17 cellular contexts compared by ENCODE assay signal in genomic region chr17:56173958-56174357, GRCh38. TPM values are rescaled to one million over a fixed set of nuclear protein-coding genes. Genes with fewer than 3 reads are reported as not detected.
DNase-seq lines count a peak whose midpoint lies in the region; ATAC-seq and TF ChIP-seq lines count a peak whose summit lies in the region.
"Had no signal": no experiment of that assay in that cellular context is flagged by ENCODE, and none has a peak within 500 bp of the region (broad histone marks: within the 10 kb centered on the region; RNA-seq: fewer than 3 reads in every experiment).

No MANE protein-coding gene starts in this region.

- H3K27ac ChIP-seq in esophagus muscularis mucosa (replicated peaks in 1 of 4), result no peak overlapping the region
- H3K27ac ChIP-seq in skeletal muscle tissue (ENCODE audit: low read depth, low read length), result peak overlapping the region; percentile 73
- no peak overlapping the region for H3K27ac ChIP-seq in ovary
- H3K27ac ChIP-seq: A549, epithelial cell of prostate, lower lobe of right lung, tibial artery had no signal

- peaks cover 3 to 61% (median 45%) of the 10 kb centered on the region in 4 donors for H3K4me1 ChIP-seq in esophagus muscularis mucosa
- peaks cover 20 to 37% (median 27%) of the 10 kb centered on the region in 3 donors for H3K4me1 ChIP-seq in skeletal muscle tissue (ENCODE audit: control insufficient read depth in 3 of 3, insufficient read depth in 3 of 3, low read length in 3 of 3)
- no peaks in the 10 kb centered on the region for H3K4me1 ChIP-seq in ovary (ENCODE audit: insufficient read depth)
- H3K4me1 ChIP-seq: lower lobe of right lung had no signal

- TF ChIP-seq POLR2A in esophagus muscularis mucosa (IDR thresholded peaks at IDR 0.05; ENCODE audit: low read depth) (no peak), ovary (IDR thresholded peaks at IDR 0.05) (no peak)

- H3K9me3 ChIP-seq in esophagus muscularis mucosa (no peaks in the 10 kb centered on the region), skeletal muscle tissue (ENCODE audit: control insufficient read depth in 3 of 3, low read length in 3 of 3) (no peaks in the 10 kb centered on the region), ovary (no peaks in the 10 kb centered on the region)
- H3K9me3 ChIP-seq: A549, lower lobe of right lung, tibial artery had no signal

- ATAC-seq in Right ventricle myocardium superior (ENCODE audit: poor library complexity) (peak; percentile 68), left cardiac atrium (no peak)
- ATAC-seq: A549, lower lobe of right lung had no signal

- no peaks in the 10 kb centered on the region for H3K27me3 ChIP-seq in esophagus muscularis mucosa
- H3K27me3 ChIP-seq in skeletal muscle tissue (ENCODE audit: control insufficient read depth in 3 of 3, insufficient read depth in 3 of 3, low read length in 3 of 3), result no peaks in the 10 kb centered on the region
- no peaks in the 10 kb centered on the region for H3K27me3 ChIP-seq in ovary
- H3K27me3 ChIP-seq: tibial artery had no signal

- no peak for TF ChIP-seq EP300 in esophagus muscularis mucosa (IDR thresholded peaks at IDR 0.05)
- no peak for TF ChIP-seq EP300 in ovary (IDR thresholded peaks at IDR 0.05)

- WGBS in esophagus muscularis mucosa, result 8% methylated on average over 1 of the region's 1 CpG
- WGBS in ovary, 3 donors, result 5 to 14% (median 8%) methylated on average over 1 of the region's 1 CpG

- DNase-seq in Right ventricle myocardium superior (no peak), left cardiac atrium (no peak), NCI-H524 (lab: John Stamatoyannopoulos, UW) (peak; percentile 75 to 84), esophagus muscularis mucosa (ENCODE audit: extremely low spot score) (peak; percentile 81), ovary (no peak), GM19240 (ENCODE audit: insufficient read length, low spot score) (no peak), cerebellar cortex (ENCODE audit: low spot score) (no peak)
- DNase-seq: activated CD8-positive, alpha-beta memory T cell treated with anti-CD3 and anti-CD28 coated beads, Interleukin-2, amount 50 U/mL, for 4 hours; activated naive CD8-positive, alpha-beta T cell treated with anti-CD3 and anti-CD28 coated beads for 36 hours; cerebellar nuclear complex; lower lobe of right lung; SHP77 treated with DMSO at 0.1 percent for 48 hours; stimulated activated CD4-positive, alpha-beta T cell treated with anti-CD3 and anti-CD28 coated beads, Interleukin-15, amount 100 ng/mL, for 24 hours; tibial artery had no signal

- TF ChIP-seq CTCF in esophagus muscularis mucosa (IDR thresholded peaks at IDR 0.05) (no peak), ovary (IDR thresholded peaks at IDR 0.05) (no peak)

- H3K4me3 ChIP-seq in esophagus muscularis mucosa, result no peak overlapping the region
- no peak overlapping the region for H3K4me3 ChIP-seq in skeletal muscle tissue (ENCODE audit: low read length in 3 of 3)
- H3K4me3 ChIP-seq in ovary, result no peak overlapping the region
- H3K4me3 ChIP-seq: A549, lower lobe of right lung, tibial artery had no signal

- peak overlapping the region in 1 of 3 donors; percentile 7 for H3K9ac ChIP-seq in skeletal muscle tissue (ENCODE audit: low read depth in 1 of 3, low read length in 3 of 3)

- intact Hi-C loops in Right ventricle myocardium superior (cut with DNase I), result no loop called here
- intact Hi-C loops in left cardiac atrium (cut with DNase I), result no loop called here
- intact Hi-C loops in esophagus muscularis mucosa (cut with DNase I), result no loop called here
- intact Hi-C loops in ovary (cut with DNase I), result no loop called here

- H3K36me3 ChIP-seq in esophagus muscularis mucosa (no peaks in the 10 kb centered on the region), skeletal muscle tissue (ENCODE audit: control insufficient read depth in 3 of 3, insufficient read depth in 3 of 3, low read length in 3 of 3) (no peaks in the 10 kb centered on the region), ovary (no peaks in the 10 kb centered on the region)
- H3K36me3 ChIP-seq: lower lobe of right lung, tibial artery had no signal

RNA-seq across cellular contexts. Expression of gene ANKFN1, which starts 20.7 kb away (rescaled TPM):
- not detected for total RNA-seq in Right ventricle myocardium superior
- under 1 TPM in 1 of 2 donors, not detected in 1; 0.21 TPM for total RNA-seq in left cardiac atrium
- under 1 TPM in 1 of 4 donors, not detected in 3; 0.40 TPM for total RNA-seq in esophagus muscularis mucosa
- total RNA-seq in skeletal muscle tissue, result 1.6 TPM
- 1 to 10 TPM in 2 of 7 donors, under 1 TPM in 3, not detected in 2; 0.25 to 4.4 (median 0.71) TPM for total RNA-seq in ovary
- under 1 TPM in 1 of 2 donors, not detected in 1; 0.02 TPM for polyA plus RNA-seq in ovary
- total RNA-seq: activated naive CD8-positive, alpha-beta T cell treated with anti-CD3 and anti-CD28 coated beads for 36 hours had no signal

Comparison
In these comparisons a context has a peak if more than half of its experiments do, and no peak if none do; other contexts are left out.
1. DNase-seq: peak in NCI-H524 (2 of 2) and esophagus muscularis mucosa (single experiment); none in Right ventricle myocardium superior (single experiment), left cardiac atrium (single experiment), ovary (0 of 5), GM19240 (single experiment) and cerebellar cortex (single experiment).